ENCODE assay signal across 1 cellular context in genomic region chr2:32356735-32357544, GRCh38.
A peak's percentile ranks its signal among the peaks of the same experiment; 100 is the strongest.
TF ChIP-seq lines count a peak whose summit lies in the region.

TSS of gene BIRC6 (plus strand) at chr2:32357023. CDS start at chr2:32357162, 139 bp downstream.

TF ChIP-seq in HEK293, 187 proteins besides CTCF, POLR2A, EP300 and RAD21 (continued from another document and continues in another):
- TF ChIP-seq ZNF18 (tag by site-specific recombination; IDR thresholded peaks at IDR 0.05): no peak
- TF ChIP-seq SP2 (tag by site-specific recombination; IDR thresholded peaks at IDR 0.05): peak; percentile 75
- peak; percentile 56; the same call in 1 of the 2 replicates for TF ChIP-seq ZNF2 (tag by site-specific recombination; IDR thresholded peaks at IDR 0.05)
- peak; percentile 64; the same call in 1 of the 2 replicates for TF ChIP-seq ZNF76 (tag by site-specific recombination; IDR thresholded peaks at IDR 0.05; ENCODE audit: borderline replicate concordance, low read depth)
- TF ChIP-seq ZNF416 (tag by site-specific recombination; IDR thresholded peaks at IDR 0.05): no peak
- TF ChIP-seq ZBTB48 (tag by site-specific recombination; IDR thresholded peaks at IDR 0.05): no peak
- TF ChIP-seq ZSCAN16 (tag by site-specific recombination; IDR thresholded peaks at IDR 0.05): no peak
- no peak for TF ChIP-seq ZNF280C (tag by site-specific recombination; IDR thresholded peaks at IDR 0.05)
- peak; percentile 65; the same call in 1 of the 2 replicates for TF ChIP-seq ZNF394 (tag by site-specific recombination; IDR thresholded peaks at IDR 0.05; ENCODE audit: borderline replicate concordance)
- TF ChIP-seq ZNF514 (tag by site-specific recombination; IDR thresholded peaks at IDR 0.05): no peak
- peak; percentile 69 for TF ChIP-seq ZNF341 (tag by site-specific recombination; IDR thresholded peaks at IDR 0.05; ENCODE audit: low read depth)
- TF ChIP-seq WT1 (tag by site-specific recombination; IDR thresholded peaks at IDR 0.05): no peak
- no peak for TF ChIP-seq ZNF548 (tag by site-specific recombination; IDR thresholded peaks at IDR 0.05)
- TF ChIP-seq ZBTB1 (tag by site-specific recombination; IDR thresholded peaks at IDR 0.05): no peak
- TF ChIP-seq ZNF366 (tag by site-specific recombination; conservative IDR thresholded peaks at IDR 0.05): no peak
- TF ChIP-seq TCF7L2 (IDR thresholded peaks at IDR 0.05; ENCODE audit: borderline replicate concordance, low read depth, low read length): peak; percentile 59
- TF ChIP-seq ZNF132 (tag by site-specific recombination; IDR thresholded peaks at IDR 0.05; ENCODE audit: borderline replicate concordance): no peak
- peak; percentile 47; the same call in 1 of the 2 replicates for TF ChIP-seq KLF10 (tag by site-specific recombination; IDR thresholded peaks at IDR 0.05)
- TF ChIP-seq ZNF664 (tag by site-specific recombination; IDR thresholded peaks at IDR 0.05): no peak
- no peak for TF ChIP-seq ZNF184 (tag by site-specific recombination; IDR thresholded peaks at IDR 0.05)
- no peak for TF ChIP-seq ZNF302 (tag by site-specific recombination; IDR thresholded peaks at IDR 0.05; ENCODE audit: low read depth)
- TF ChIP-seq HOXA7 (CRISPR knock-in tag; IDR thresholded peaks at IDR 0.05; ENCODE audit: borderline replicate concordance): no peak
- no peak for TF ChIP-seq ZNF624 (tag by site-specific recombination; IDR thresholded peaks at IDR 0.05)
- no peak for TF ChIP-seq KLF17 (tag by site-specific recombination; IDR thresholded peaks at IDR 0.05)
- TF ChIP-seq YY1 (tag by site-specific recombination; IDR thresholded peaks at IDR 0.05): peak; percentile 65
- TF ChIP-seq ZBTB8A (tag by site-specific recombination; IDR thresholded peaks at IDR 0.05): peak; percentile 24; the same call in 1 of the 2 replicates
- no peak for TF ChIP-seq ZNF488 (tag by site-specific recombination; IDR thresholded peaks at IDR 0.05)
- peak; percentile 58 for TF ChIP-seq ZXDB (tag by site-specific recombination; IDR thresholded peaks at IDR 0.05)
- 0 out of 2 replicates have a peak, but pooled peaks have one; percentile 19 for TF ChIP-seq IKZF3 (tag by site-specific recombination; IDR thresholded peaks at IDR 0.05)
- TF ChIP-seq ZSCAN23 (tag by site-specific recombination; IDR thresholded peaks at IDR 0.05): no peak
- TF ChIP-seq ZNF24 (tag by site-specific recombination; IDR thresholded peaks at IDR 0.05): no peak
- TF ChIP-seq ATF2 (tag by site-specific recombination; IDR thresholded peaks at IDR 0.05; ENCODE audit: low read depth): no peak
- TF ChIP-seq ZNF157 (tag by site-specific recombination; IDR thresholded peaks at IDR 0.05): no peak
- peak; percentile 97 for TF ChIP-seq ZBTB11 (tag by site-specific recombination; conservative IDR thresholded peaks at IDR 0.05; ENCODE audit: low read depth)
- 0 out of 2 replicates have a peak, but pooled peaks have one; percentile 29 for TF ChIP-seq ZBTB44 (tag by site-specific recombination; IDR thresholded peaks at IDR 0.05)
- no peak for TF ChIP-seq ZSCAN18 (tag by site-specific recombination; IDR thresholded peaks at IDR 0.05)
- peak; percentile 70; the same call in 1 of the 2 replicates for TF ChIP-seq KLF8 (tag by site-specific recombination; IDR thresholded peaks at IDR 0.05)
- TF ChIP-seq ZNF16 (tag by site-specific recombination; IDR thresholded peaks at IDR 0.05; ENCODE audit: low read depth): no peak
- TF ChIP-seq ZNF571 (tag by site-specific recombination; IDR thresholded peaks at IDR 0.05): no peak
- TF ChIP-seq ZNF600 (tag by site-specific recombination; IDR thresholded peaks at IDR 0.05): peak; percentile 71
- TF ChIP-seq ZNF792 (tag by site-specific recombination; IDR thresholded peaks at IDR 0.05): no peak
- no peak for TF ChIP-seq ZNF221 (tag by site-specific recombination; IDR thresholded peaks at IDR 0.05; ENCODE audit: borderline replicate concordance)
- no peak for TF ChIP-seq ZSCAN4 (tag by site-specific recombination; IDR thresholded peaks at IDR 0.05)
- peak; percentile 32; the same call in 1 of the 2 replicates for TF ChIP-seq PBX3 (CRISPR knock-in tag; IDR thresholded peaks at IDR 0.05)
- no peak for TF ChIP-seq PRDM1 (tag by site-specific recombination; IDR thresholded peaks at IDR 0.05)
- TF ChIP-seq ZNF777 (tag by site-specific recombination; IDR thresholded peaks at IDR 0.05; ENCODE audit: borderline replicate concordance): no peak; the same call in 1 of the 2 replicates
- no peak for TF ChIP-seq ZSCAN5A (tag by site-specific recombination; IDR thresholded peaks at IDR 0.05)
- TF ChIP-seq ZNF558 (tag by site-specific recombination; IDR thresholded peaks at IDR 0.05): no peak
- no peak for TF ChIP-seq ZNF830 (tag by site-specific recombination; IDR thresholded peaks at IDR 0.05; ENCODE audit: low read depth)
